Comparison of ENCODE assay signal across 20 cellular contexts in the genomic region with DNA sequence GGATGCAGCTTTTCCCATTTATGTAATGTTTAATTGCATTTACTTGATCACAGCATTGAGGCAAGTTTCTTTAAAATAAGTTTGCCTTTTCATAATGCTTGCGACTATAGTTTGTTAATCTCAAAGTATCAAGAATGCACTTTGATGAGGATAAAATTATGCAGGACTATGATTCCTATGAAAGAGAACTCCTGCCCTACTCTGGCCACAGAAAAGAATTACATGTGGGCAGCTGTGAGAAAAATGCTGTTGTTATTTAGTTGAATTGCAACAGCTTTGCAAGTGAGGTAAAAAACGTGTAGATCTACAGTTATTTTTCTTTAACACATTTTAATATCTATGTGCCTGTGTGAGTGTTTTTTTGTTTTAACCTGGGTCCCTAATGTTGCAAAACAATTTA. TPM values are rescaled to one million over a fixed set of nuclear protein-coding genes. Genes with fewer than 3 reads are reported as not detected.
DNase-seq lines count a peak whose midpoint lies in the region; ATAC-seq, FAIRE-seq and TF ChIP-seq lines count a peak whose summit lies in the region.
"Had no signal": no experiment of that assay in that cellular context is flagged by ENCODE, and none has a peak within 500 bp of the region (broad histone marks: within the 10 kb centered on the region; RNA-seq: fewer than 3 reads in every experiment).

No MANE protein-coding gene starts in this region.

- H3K4me3 ChIP-seq in RWPE2 (ENCODE audit: severe bottlenecking) (no peak overlapping the region), endodermal cell (ENCODE audit: low read length) (no peak overlapping the region), retinal pigment epithelial cell (ENCODE audit: low read length) (no peak overlapping the region), kidney (ENCODE audit: low read length in 2 of 2) (no peak overlapping the region)
- H3K4me3 ChIP-seq: mucosa of descending colon, ovary, SJSA1 had no signal

- 83 to 90% methylated on average over 1 of the region's 2 CpGs for WGBS in endodermal cell (ENCODE audit: insufficient coverage in 1 of 2, insufficient read length in 1 of 2), 2 experiments

- TF ChIP-seq CTCF in RWPE2 (IDR thresholded peaks at IDR 0.05; ENCODE audit: poor library complexity, severe bottlenecking) = peak; percentile 25
- TF ChIP-seq CTCF in endodermal cell (conservative IDR thresholded peaks at IDR 0.05) = peak; percentile 59
- TF ChIP-seq CTCF in retinal pigment epithelial cell (conservative IDR thresholded peaks at IDR 0.05; ENCODE audit: low read depth, low read length) = peak; percentile 42
- TF ChIP-seq CTCF in kidney (IDR thresholded peaks at IDR 0.05; ENCODE audit: borderline replicate concordance, extremely low read depth, insufficient read depth) = no peak

- peaks cover 19% of the 10 kb centered on the region for H3K36me3 Mint-ChIP-seq in endodermal cell (ENCODE audit: low read depth)

- H3K9me3 ChIP-seq in RWPE2 (ENCODE audit: severe bottlenecking) = no peaks in the 10 kb centered on the region
- no peaks in the 10 kb centered on the region for H3K9me3 ChIP-seq in endodermal cell (ENCODE audit: control insufficient read depth, low read length)
- no peaks in the 10 kb centered on the region for H3K9me3 ChIP-seq in kidney (ENCODE audit: control insufficient read depth in 1 of 2, low read length in 2 of 2)
- H3K9me3 ChIP-seq: mucosa of descending colon, ovary, SJSA1 had no signal

- no peak for ATAC-seq in RWPE2 (ENCODE audit: low read depth)
- ATAC-seq: mucosa of descending colon had no signal

- no peak overlapping the region for H3K9ac ChIP-seq in endodermal cell (ENCODE audit: extremely low read depth, low read length, poor library complexity, severe bottlenecking)
- H3K9ac ChIP-seq in kidney (ENCODE audit: low read length in 2 of 2) = no peak overlapping the region

- H3K27me3 ChIP-seq in RWPE2 (ENCODE audit: insufficient read depth, poor library complexity, severe bottlenecking) (no peaks in the 10 kb centered on the region), endodermal cell (ENCODE audit: control insufficient read depth, insufficient read depth, low read length, poor library complexity, severe bottlenecking) (no peaks in the 10 kb centered on the region)
- H3K27me3 ChIP-seq: ovary, SJSA1 had no signal

- H3K36me3 ChIP-seq in RWPE2 (ENCODE audit: low read depth) = peaks cover 11% of the 10 kb centered on the region
- H3K36me3 ChIP-seq in endodermal cell (ENCODE audit: control insufficient read depth, insufficient read depth, low read length) = peaks cover 9% of the 10 kb centered on the region
- peaks cover 0 to 15% of the 10 kb centered on the region in 2 donors for H3K36me3 ChIP-seq in kidney (ENCODE audit: control insufficient read depth in 1 of 2, insufficient read depth in 2 of 2, low read length in 2 of 2)
- H3K36me3 ChIP-seq: ovary had no signal

- no peak overlapping the region for H3K27ac Mint-ChIP-seq in endodermal cell

- FAIRE-seq in kidney (lab: Jason Lieb, UNC) = no peak

- no peak overlapping the region for H3K27ac ChIP-seq in RWPE2 (ENCODE audit: poor library complexity, severe bottlenecking)
- no peak overlapping the region for H3K27ac ChIP-seq in endodermal cell (ENCODE audit: low read depth, low read length)
- no peak overlapping the region for H3K27ac ChIP-seq in kidney (ENCODE audit: low read depth in 2 of 2, low read length in 2 of 2)
- H3K27ac ChIP-seq: ovary, SJSA1 had no signal

- H3K27me3 Mint-ChIP-seq in endodermal cell (ENCODE audit: insufficient read depth) = no peaks in the 10 kb centered on the region

- DNase-seq in GM03348 (ENCODE audit: low spot score) (peak; percentile 42), RWPE2 (ENCODE audit: low spot score) (no peak), endodermal cell (no peak), retinal pigment epithelial cell (ENCODE audit: low read depth) (no peak), KG1 (lab: John Stamatoyannopoulos, UW) (no peak), kidney (no peak), midbrain (lab: John Stamatoyannopoulos, UW) (no peak)
- DNase-seq: activated CD4-positive, alpha-beta T cell treated with anti-CD3 and anti-CD28 coated beads for 4 hours; activated CD8-positive, alpha-beta memory T cell treated with anti-CD3 and anti-CD28 coated beads, Interleukin-2, amount 50 U/mL, for 4 hours; activated gamma-delta T cell treated with Interleukin-2 at 50 U/mL for 16 hours; aorta; DMS79 treated with DMSO at 0.1 percent for 48 hours; KBM-7; mucosa of descending colon; NCI-H1436 treated with DMSO at 0.1 percent for 48 hours; NCI-H446; ovary; stimulated activated CD4-positive, alpha-beta T cell treated with anti-CD3 and anti-CD28 coated beads, Interleukin-4, amount 100 ng/mL, for 1 hour had no signal

- intact Hi-C loops in kidney (cut with DNase I) = no loop called here

- no peak overlapping the region for H3K4me3 Mint-ChIP-seq in endodermal cell
- H3K4me3 Mint-ChIP-seq: CD14-positive monocyte had no signal

- H3K9me3 Mint-ChIP-seq in endodermal cell = no peaks in the 10 kb centered on the region

- H3K4me1 ChIP-seq in RWPE2 (ENCODE audit: insufficient read depth, poor library complexity, severe bottlenecking) = no peaks in the 10 kb centered on the region
- H3K4me1 ChIP-seq in endodermal cell (ENCODE audit: control insufficient read depth, insufficient read depth, low read length) = no peaks in the 10 kb centered on the region
- H3K4me1 ChIP-seq in kidney (ENCODE audit: control insufficient read depth in 1 of 2, insufficient read depth in 1 of 2, low read depth in 1 of 2, low read length in 2 of 2) = no peaks in the 10 kb centered on the region
- H3K4me1 ChIP-seq: SJSA1 had no signal

- no peaks in the 10 kb centered on the region for H3K4me1 Mint-ChIP-seq in endodermal cell
- H3K4me1 Mint-ChIP-seq: CD14-positive monocyte had no signal

RNA-seq across cellular contexts. Expression of gene OSTC, which starts 12.5 kb away (rescaled TPM):
- 100 to 1,000 TPM; 195 to 215 TPM for total RNA-seq in endodermal cell
- 216 TPM for polyA plus RNA-seq in endodermal cell (2013, experiment 1 of 2)
- polyA plus RNA-seq in endodermal cell (2013, experiment 2 of 2) = 206 TPM
- total RNA-seq in kidney = 71.2 TPM
- polyA plus RNA-seq in kidney (ENCODE audit: insufficient read depth, low read depth, low replicate concordance) = 111 TPM

RNA-seq across cellular contexts. Expression of gene RPL34, which starts 17.5 kb away (rescaled TPM):
- total RNA-seq in endodermal cell = 1,000 to 10,000 TPM; 1,014 to 1,108 TPM
- polyA plus RNA-seq in endodermal cell (2013, experiment 1 of 2) = 2,395 TPM
- polyA plus RNA-seq in endodermal cell (2013, experiment 2 of 2) = 2,126 TPM
- 953 TPM for total RNA-seq in kidney
- 2,105 TPM for polyA plus RNA-seq in kidney (ENCODE audit: insufficient read depth, low read depth, low replicate concordance)
